In the genomic region with DNA sequence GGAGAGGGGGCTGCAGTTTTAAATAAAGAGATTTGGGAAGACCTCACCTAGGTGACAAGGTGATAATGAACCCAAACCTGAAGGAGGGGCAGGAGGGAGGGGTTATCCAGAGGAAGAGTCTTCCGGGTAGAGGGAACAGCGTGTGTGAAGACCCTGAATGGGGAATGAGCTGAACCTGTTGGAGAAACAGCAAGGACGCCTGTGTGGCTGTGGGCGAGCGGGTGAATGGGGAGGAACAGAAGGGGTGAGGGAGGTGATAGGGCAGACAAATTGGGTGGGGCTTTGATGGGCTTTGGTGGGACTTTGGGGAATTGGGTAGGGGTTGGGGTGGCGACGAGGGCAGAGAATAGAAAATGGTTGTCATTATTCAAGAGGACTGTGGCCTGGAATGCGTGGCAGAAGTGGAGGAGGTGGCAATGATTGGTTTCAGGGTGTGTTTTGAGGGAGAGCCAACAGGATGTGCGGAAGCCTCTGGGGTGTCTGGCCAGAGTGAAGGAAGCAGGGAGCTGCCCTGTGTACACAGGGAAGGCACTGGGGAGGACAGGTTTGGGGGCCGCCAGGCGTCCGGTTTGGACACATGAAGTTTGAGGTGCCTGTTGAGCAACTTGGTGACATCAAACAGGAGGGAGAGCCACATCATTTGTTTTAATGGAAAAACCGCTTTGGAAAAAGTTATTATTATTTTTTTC, we compare ENCODE assay signal across 19 cellular contexts. TPM values are rescaled to one million over a fixed set of nuclear protein-coding genes. Genes with fewer than 3 reads are reported as not detected.
"Had no signal": no experiment of that assay in that cellular context is flagged by ENCODE, and none has a peak within 500 bp of the region (broad histone marks: within the 10 kb centered on the region; RNA-seq: fewer than 3 reads in every experiment).

No MANE protein-coding gene starts in this region.

- ATAC-seq: activated CD4-positive, CD25-positive, alpha-beta regulatory T cell treated with anti-CD3 and anti-CD28 coated beads, Interleukin-2, amount 50 U/mL, for 24 hours; effector memory CD8-positive, alpha-beta T cell; left cardiac atrium; naive thymus-derived CD4-positive, alpha-beta T cell had no signal

- H3K27me3 Mint-ChIP-seq: activated naive CD4-positive, alpha-beta T cell treated with anti-CD3 and anti-CD28 coated beads, Interleukin-2, amount 50 U/mL, for 24 hours; effector memory CD8-positive, alpha-beta T cell; naive thymus-derived CD4-positive, alpha-beta T cell had no signal

- H3K9me3 Mint-ChIP-seq: activated naive CD4-positive, alpha-beta T cell treated with anti-CD3 and anti-CD28 coated beads, Interleukin-2, amount 50 U/mL, for 24 hours; effector memory CD8-positive, alpha-beta T cell; naive thymus-derived CD4-positive, alpha-beta T cell had no signal

- H3K4me3 Mint-ChIP-seq: activated naive CD4-positive, alpha-beta T cell treated with anti-CD3 and anti-CD28 coated beads, Interleukin-2, amount 50 U/mL, for 24 hours; effector memory CD8-positive, alpha-beta T cell; naive thymus-derived CD4-positive, alpha-beta T cell had no signal

- H3K36me3 Mint-ChIP-seq: activated naive CD4-positive, alpha-beta T cell treated with anti-CD3 and anti-CD28 coated beads, Interleukin-2, amount 50 U/mL, for 24 hours; naive thymus-derived CD4-positive, alpha-beta T cell had no signal

- DNase-seq: activated CD4-positive, alpha-beta T cell treated with anti-CD3 and anti-CD28 coated beads, Interleukin-2, amount 50 U/mL, for 1 hour; activated CD8-positive, alpha-beta memory T cell treated with anti-CD3 and anti-CD28 coated beads, Interleukin-2, amount 50 U/mL, for 48 hours; activated effector memory CD4-positive, alpha-beta T cell treated with anti-CD3 and anti-CD28 coated beads, Interleukin-2, amount 50 U/mL, for 16 hours; activated T-cell treated with anti-CD3 and anti-CD28 coated beads, Interleukin-2, amount 50 U/mL, for 48 hours; amniotic stem cell; dermis blood vessel endothelial cell; effector memory CD8-positive, alpha-beta T cell; left cardiac atrium; naive thymus-derived CD4-positive, alpha-beta T cell; nucleus accumbens; retina; stimulated activated CD4-positive, alpha-beta T cell treated with anti-CD3 and anti-CD28 coated beads, Interleukin-12 subunit alpha, Interleukin-12 subunit beta, amount 100 ng/mL, for 4 hours; stimulated activated CD4-positive, alpha-beta T cell treated with anti-CD3 and anti-CD28 coated beads, Interleukin-1b, Interleukin-23, amount 100 ng/mL, for 48 hours; stimulated activated CD8-positive, alpha-beta memory T cell treated with anti-CD3 and anti-CD28 coated beads, Interleukin-4, amount 100 ng/mL, for 48 hours; stimulated activated naive CD4-positive, alpha-beta T cell treated with Interleukin-2 at 50 U/mL for 16 hours; uterus had no signal

RNA-seq across cellular contexts. Expression of gene NKD1, which starts 48.7 kb away (rescaled TPM):
- total RNA-seq: dermis blood vessel endothelial cell, fibroblast of villous mesenchyme had no signal
